In genomic region chr3:13800064-13800463, GRCh38 we compare ENCODE assay signal across 4 cellular contexts.
"Had no signal": no experiment of that assay in that cellular context is flagged by ENCODE, and none has a peak within 500 bp of the region (broad histone marks: within the 10 kb centered on the region; RNA-seq: fewer than 3 reads in every experiment).

No MANE protein-coding gene starts in this region.

- H3K4me3 Mint-ChIP-seq: GM23338, H9 had no signal

- DNase-seq: H9, HCEC 1CT, IMR-90 had no signal

- H3K4me3 ChIP-seq: GM23338 had no signal

- ATAC-seq: GM23338 had no signal

- H3K4me2 ChIP-seq: GM23338 had no signal

- H2AFZ ChIP-seq: GM23338 had no signal

- H3K9me3 Mint-ChIP-seq: GM23338, H9 had no signal

- H3K27ac Mint-ChIP-seq: GM23338 had no signal
